In the genomic region with DNA sequence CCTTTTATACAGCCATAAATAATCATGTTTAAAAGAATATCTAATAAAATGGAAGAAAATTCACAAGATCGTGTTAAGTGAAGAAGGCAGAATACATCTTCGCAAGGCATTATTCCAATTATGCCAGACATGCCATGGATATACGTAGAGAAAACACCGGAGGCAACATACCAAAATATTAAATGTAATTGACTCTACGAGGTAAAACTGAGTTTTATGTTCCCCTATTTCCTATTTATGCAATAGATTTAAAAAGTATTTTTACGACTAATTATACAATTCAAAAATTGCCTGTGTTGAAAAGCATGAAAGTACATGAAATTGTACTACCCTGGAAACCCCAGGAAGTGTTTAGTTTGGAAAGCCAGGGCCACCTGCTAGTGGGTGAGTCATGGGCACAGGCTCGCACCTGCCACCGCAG, we compare ENCODE assay signal across 8 cellular contexts. TPM values are rescaled to one million over a fixed set of nuclear protein-coding genes. Genes with fewer than 3 reads are reported as not detected.
A peak's percentile ranks its signal among the peaks of the same experiment; 100 is the strongest.
DNase-seq lines count a peak whose midpoint lies in the region; ATAC-seq, FAIRE-seq and TF ChIP-seq lines count a peak whose summit lies in the region.

No MANE protein-coding gene starts in this region.

- 26% methylated on average over 8 of the region's 8 CpGs for WGBS in thymus

- H3K27ac ChIP-seq in HCT116 (ENCODE audit: low read depth, low read length) (peak overlapping the region; percentile 98), kidney (ENCODE audit: low read depth in 2 of 2, low read length in 2 of 2) (peak overlapping the region; percentile 94 to 97), thymus (ENCODE audit: low read depth) (peak overlapping the region; percentile 99)

- H3K27ac Mint-ChIP-seq in activated naive CD8-positive, alpha-beta T cell: peak overlapping the region; percentile 100

- H3K4me2 ChIP-seq in HCT116 (ENCODE audit: low read length): peak overlapping the region; percentile 89

- peak overlapping the region; percentile 74 for H3K4me3 ChIP-seq in BE2C (ENCODE audit: low read depth, low read length)
- peak overlapping the region; percentile 76 for H3K4me3 ChIP-seq in HCT116 (replicated peaks in 1 of 2; ENCODE audit: low read depth in 1 of 2, low read length in 2 of 2)
- peak overlapping the region; percentile 50 to 90 for H3K4me3 ChIP-seq in kidney (ENCODE audit: low read length in 2 of 2)
- H3K4me3 ChIP-seq in thymus (ENCODE audit: low read length): peak overlapping the region; percentile 73

- CTCF ChIA-PET in HCT116 (lab: Charles Lee): no interaction called here

- POLR2A ChIA-PET in HCT116 (lab: Charles Lee): interaction anchor here (0.6 to 2.6 kb wide), 2 partner anchors 10 to 42 kb away, joined by 5 to 15 read pairs; no protein-coding TSS in a partner anchor

- FAIRE-seq in kidney (lab: Jason Lieb, UNC) (no peak), GM12891 (lab: Jason Lieb, UNC) (no peak)

- H3K4me1 ChIP-seq in BE2C (peaks cover 6% of the 10 kb centered on the region), HCT116 (ENCODE audit: control insufficient read depth in 1 of 2, insufficient read depth in 2 of 2, low read length in 2 of 2) (peaks cover 13 to 24% of the 10 kb centered on the region in 2 experiments), kidney (ENCODE audit: control insufficient read depth in 1 of 2, insufficient read depth in 1 of 2, low read depth in 1 of 2, low read length in 2 of 2) (peaks cover 7 to 20% of the 10 kb centered on the region in 2 donors), thymus (ENCODE audit: control insufficient read depth, insufficient read depth, low read length) (peaks cover 44% of the 10 kb centered on the region)

- no peaks in the 10 kb centered on the region for H3K27me3 Mint-ChIP-seq in activated naive CD8-positive, alpha-beta T cell

- TSS peak; percentile 72 for BruUV-seq in HCT116 (replicated peaks; lab: Mats Ljungman, UMichigan)

- no peaks in the 10 kb centered on the region for H4K20me1 ChIP-seq in HCT116 (ENCODE audit: insufficient read depth)

- peaks cover 34% of the 10 kb centered on the region for H3K79me2 ChIP-seq in HCT116 (ENCODE audit: insufficient read depth, low read length)

- RAD21 ChIA-PET in HCT116 (lab: Charles Lee; ENCODE audit: low non-redundant PET in 1 of 2, low total read pairs in 2 of 2, uncharacterized antibody in 2 of 2, unreplicated experiment in 2 of 2): no interaction called here

- no peak for TF ChIP-seq POLR2A in HCT116 (IDR thresholded peaks at IDR 0.05; ENCODE audit: borderline replicate concordance, extremely low read depth, insufficient read depth, insufficient read length)
- no peak for TF ChIP-seq POLR2A in GM12891 (IDR thresholded peaks at IDR 0.05; ENCODE audit: low read depth, low read length)

- intact Hi-C loops in HCT116 (cut with micrococcal nuclease) (loop anchor here (5.0 to 10.0 kb wide), 2 partner anchors 35 to 63 kb away; no protein-coding TSS in a partner anchor), kidney (cut with DNase I) (no loop called here)

- no peak for DNase-seq in BE2C
- no peak for DNase-seq in HCT116 (ENCODE audit: low read depth, low spot score)
- DNase-seq in kidney: no peak
- DNase-seq in GM12891 (ENCODE audit: insufficient read length, low spot score): no peak
- DNase-seq in omental fat pad (ENCODE audit: low spot score): no peak
- no peak for DNase-seq in kidney glomerular epithelial cell (lab: John Stamatoyannopoulos, UW)

- ATAC-seq in HCT116 (peak; percentile 75), omental fat pad (ENCODE audit: low FRiP score) (no peak)

- peaks cover 31% of the 10 kb centered on the region for H3K36me3 ChIP-seq in BE2C
- H3K36me3 ChIP-seq in HCT116 (ENCODE audit: control insufficient read depth in 1 of 2, insufficient read depth in 2 of 2, low read length in 2 of 2): peaks cover 3 to 5% of the 10 kb centered on the region in 2 experiments; a peak in 2 of 4 replicates
- H3K36me3 ChIP-seq in kidney (ENCODE audit: control insufficient read depth in 1 of 2, insufficient read depth in 2 of 2, low read length in 2 of 2): peaks cover 3 to 4% of the 10 kb centered on the region in 2 donors
- H3K36me3 ChIP-seq in thymus (ENCODE audit: control insufficient read depth, insufficient read depth): peaks cover 16% of the 10 kb centered on the region

- no peak overlapping the region for H2AFZ ChIP-seq in HCT116 (ENCODE audit: low read depth, low read length, poor library complexity, severe bottlenecking)

- no peaks in the 10 kb centered on the region for H3K9me3 ChIP-seq in BE2C
- no peaks in the 10 kb centered on the region for H3K9me3 ChIP-seq in HCT116 (ENCODE audit: control insufficient read depth in 1 of 2, insufficient read depth in 1 of 2, low read depth in 1 of 2, low read length in 2 of 2)
- H3K9me3 ChIP-seq in kidney (ENCODE audit: control insufficient read depth in 1 of 2, low read length in 2 of 2): no peaks in the 10 kb centered on the region
- H3K9me3 ChIP-seq in thymus (ENCODE audit: control insufficient read depth): no peaks in the 10 kb centered on the region

- TF ChIP-seq RAD21 in HCT116 (IDR thresholded peaks at IDR 0.05; ENCODE audit: low read depth): no peak

- TF ChIP-seq CTCF in BE2C (IDR thresholded peaks at IDR 0.05; ENCODE audit: low read depth, low read length) (no peak), HCT116 (IDR thresholded peaks at IDR 0.05 in 2 of 3, conservative IDR thresholded peaks at IDR 0.05 in 1 of 3; ENCODE audit: borderline replicate concordance in 1 of 3, insufficient read depth in 1 of 3, low read depth in 2 of 3, low read length in 2 of 3) (no peak), kidney (IDR thresholded peaks at IDR 0.05; ENCODE audit: borderline replicate concordance, extremely low read depth, insufficient read depth) (no peak), omental fat pad (IDR thresholded peaks at IDR 0.05) (no peak)

- no peaks in the 10 kb centered on the region for H3K36me3 Mint-ChIP-seq in activated naive CD8-positive, alpha-beta T cell

- no peaks in the 10 kb centered on the region for H3K9me3 Mint-ChIP-seq in activated naive CD8-positive, alpha-beta T cell (ENCODE audit: low read depth)

- no peaks in the 10 kb centered on the region for H3K9me2 ChIP-seq in HCT116 (ENCODE audit: insufficient read depth)

- H3K4me3 Mint-ChIP-seq in activated naive CD8-positive, alpha-beta T cell: peak overlapping the region; percentile 96

- peaks cover 47% of the 10 kb centered on the region for H3K4me1 Mint-ChIP-seq in activated naive CD8-positive, alpha-beta T cell (ENCODE audit: low read depth)

- H3K9ac ChIP-seq in HCT116 (ENCODE audit: low read length) (peak overlapping the region; percentile 89), kidney (ENCODE audit: low read length in 2 of 2) (peak overlapping the region; percentile 77 to 91)

- H3K27me3 ChIP-seq in BE2C (no peaks in the 10 kb centered on the region), HCT116 (ENCODE audit: insufficient read depth, low read length) (no peaks in the 10 kb centered on the region), thymus (ENCODE audit: control insufficient read depth, insufficient read depth) (no peaks in the 10 kb centered on the region)

TF ChIP-seq in GM12891, 5 proteins besides CTCF, POLR2A, EP300 and RAD21:
- TF ChIP-seq POLR2AphosphoS5 (IDR thresholded peaks at IDR 0.05; ENCODE audit: low read depth, low read length) (no peak), TAF1 (IDR thresholded peaks at IDR 0.05; ENCODE audit: low read depth, low read length) (no peak), POU2F2 (IDR thresholded peaks at IDR 0.05; ENCODE audit: low read depth, low read length) (no peak), PAX5 (IDR thresholded peaks at IDR 0.05; ENCODE audit: insufficient read depth, low read length, severe bottlenecking) (no peak), SPI1 (IDR thresholded peaks at IDR 0.05; ENCODE audit: low read depth, low read length) (no peak)

RNA-seq across cellular contexts. Expression of a gene that starts 0.9 kb away (rescaled TPM):
- 396 TPM for polyA plus RNA-seq in BE2C (2012; ENCODE audit: insufficient read depth, insufficient read length, low read depth)
- total RNA-seq in HCT116 (2021; ENCODE audit: unreplicated experiment): 106 TPM
- polyA plus RNA-seq in HCT116 (2012): 75.0 and 81.3 TPM in 2 replicates
- total RNA-seq in kidney: 95.8 TPM
- polyA plus RNA-seq in kidney (ENCODE audit: insufficient read depth, low read depth, low replicate concordance): 53.7 TPM
- polyA plus RNA-seq in thymus: 97.0 TPM
- 94.0 TPM for polyA plus RNA-seq in GM12891 (2012; ENCODE audit: low read depth, missing spikeins)
- total RNA-seq in omental fat pad: 10 to 100 TPM; 40.6 to 55.7 (median 49.3) TPM

RNA-seq across cellular contexts. Expression of a gene that starts 11.4 kb away (rescaled TPM):
- polyA plus RNA-seq in BE2C (2012; ENCODE audit: insufficient read depth, insufficient read length, low read depth): 18.2 TPM
- 4.5 TPM for total RNA-seq in HCT116 (2021; ENCODE audit: unreplicated experiment)
- polyA plus RNA-seq in HCT116 (2012): 2.6 and 3.0 TPM in 2 replicates
- total RNA-seq in kidney: 3.7 TPM
- polyA plus RNA-seq in kidney (ENCODE audit: insufficient read depth, low read depth, low replicate concordance): 5.2 TPM
- polyA plus RNA-seq in thymus: 6.6 TPM
- 9.7 TPM for polyA plus RNA-seq in GM12891 (2012; ENCODE audit: low read depth, missing spikeins)
- total RNA-seq in omental fat pad: 1 to 10 TPM in 3 of 4 donors, under 1 TPM in 1; 0.72 to 4.4 (median 1.4) TPM

RNA-seq across cellular contexts. Expression of a gene that starts 26.3 kb away (rescaled TPM):
- polyA plus RNA-seq in BE2C (2012; ENCODE audit: insufficient read depth, insufficient read length, low read depth): not detected
- total RNA-seq in HCT116 (2021; ENCODE audit: unreplicated experiment) (2.1 TPM), kidney (104 TPM), omental fat pad (100 to 1,000 TPM in 3 of 4 donors, 10 to 100 TPM in 1; 93.9 to 433 (median 218) TPM)
- 0.22 and 0.25 TPM in 2 replicates for polyA plus RNA-seq in HCT116 (2012)
- polyA plus RNA-seq in kidney (ENCODE audit: insufficient read depth, low read depth, low replicate concordance) (475 TPM), thymus (21.9 TPM)
- polyA plus RNA-seq in GM12891 (2012; ENCODE audit: low read depth, missing spikeins): 27.0 TPM

RNA-seq across cellular contexts. Expression of a gene that starts 44.3 kb away (rescaled TPM):
- polyA plus RNA-seq in BE2C (2012; ENCODE audit: insufficient read depth, insufficient read length, low read depth): 4.9 TPM
- total RNA-seq in HCT116 (2021; ENCODE audit: unreplicated experiment): 2.0 TPM
- 0.94 and 1.2 TPM in 2 replicates for polyA plus RNA-seq in HCT116 (2012)
- 31.6 TPM for total RNA-seq in kidney
- polyA plus RNA-seq in kidney (ENCODE audit: insufficient read depth, low read depth, low replicate concordance): 15.8 TPM
- 2.9 TPM for polyA plus RNA-seq in thymus
- polyA plus RNA-seq in GM12891 (2012; ENCODE audit: low read depth, missing spikeins): 3.9 TPM
- total RNA-seq in omental fat pad: 10 to 100 TPM in 1 of 4 donors, 1 to 10 TPM in 3; 1.1 to 12.9 (median 4.9) TPM

RNA-seq across cellular contexts. Expression of a gene that starts 44.5 kb away (rescaled TPM):
- polyA plus RNA-seq in BE2C (2012; ENCODE audit: insufficient read depth, insufficient read length, low read depth): 44.5 TPM
- total RNA-seq in HCT116 (2021; ENCODE audit: unreplicated experiment) (12.0 TPM), kidney (17.1 TPM), omental fat pad (10 to 100 TPM in 1 of 4 donors, 1 to 10 TPM in 3; 3.2 to 13.4 (median 8.6) TPM)
- polyA plus RNA-seq in HCT116 (2012): 13.4 and 14.7 TPM in 2 replicates
- polyA plus RNA-seq in kidney (ENCODE audit: insufficient read depth, low read depth, low replicate concordance) (23.2 TPM), thymus (11.3 TPM)
- polyA plus RNA-seq in GM12891 (2012; ENCODE audit: low read depth, missing spikeins): 27.7 TPM

Comparison
In these comparisons a context has a peak if more than half of its experiments do, and no peak if none do; other contexts are left out.
1. RNA of a gene that starts 26.3 kb away (total RNA-seq): 93.9 to 433 TPM in omental fat pad and 104 TPM in kidney (single experiment); 2.1 TPM in HCT116 (single experiment); every median in the first group is over 10 times any median in the second.
2. Peak in every context shown above with its lines, with median percentiles within 50 percentile points of each other: H3K4me3 ChIP-seq and H3K27ac ChIP-seq.